Comparison of ENCODE assay signal across 10 cellular contexts in the genomic region with DNA sequence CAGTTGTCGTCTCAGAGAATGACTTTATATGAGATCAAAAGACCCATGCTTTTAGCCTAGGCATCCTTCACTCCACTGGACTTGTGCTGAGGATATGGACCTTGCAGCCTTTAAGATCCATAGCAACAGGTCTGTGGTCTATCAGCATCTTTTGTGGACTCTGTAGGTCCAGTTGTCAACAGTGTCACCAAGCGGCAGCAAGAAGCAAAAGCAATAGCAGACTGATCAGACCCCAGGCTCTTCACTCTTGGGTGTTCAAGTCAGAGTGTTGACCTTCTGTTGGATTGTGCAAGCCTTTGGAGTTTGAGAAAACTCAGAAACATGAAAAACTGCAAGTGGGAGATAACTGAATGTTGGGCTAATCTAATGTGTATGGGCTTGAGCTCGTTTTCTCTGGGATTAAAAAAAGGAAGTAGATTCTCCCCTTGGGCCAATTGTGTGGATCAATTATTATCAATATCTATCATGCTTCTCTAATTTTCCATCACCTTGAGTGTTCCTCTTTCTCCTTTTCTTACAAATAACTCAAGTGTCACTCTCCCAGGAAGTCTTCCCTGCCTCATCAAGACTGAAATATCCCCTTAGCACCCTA.
DNase-seq lines count a peak whose midpoint lies in the region; ATAC-seq and TF ChIP-seq lines count a peak whose summit lies in the region.
"Had no signal": no experiment of that assay in that cellular context is flagged by ENCODE, and none has a peak within 500 bp of the region (broad histone marks: within the 10 kb centered on the region; RNA-seq: fewer than 3 reads in every experiment).

No MANE protein-coding gene starts in this region.

- no peaks in the 10 kb centered on the region for H3F3A ChIP-seq in smooth muscle cell (ENCODE audit: low read depth)

- H3K27ac ChIP-seq in cardiac muscle cell (no peak overlapping the region), left ventricle myocardium inferior (replicated peaks) (no peak overlapping the region), Karpas-422 (ENCODE audit: low read length) (no peak overlapping the region), upper lobe of right lung (no peak overlapping the region), heart left ventricle (no peak overlapping the region), smooth muscle cell (ENCODE audit: low read depth) (no peak overlapping the region)
- H3K27ac ChIP-seq: ovary had no signal

- peak; percentile 81 for ATAC-seq in upper lobe of right lung
- ATAC-seq in heart left ventricle = no peak
- no peak for ATAC-seq in omental fat pad (ENCODE audit: low FRiP score)

- H3K4me3 ChIP-seq in cardiac muscle cell (no peak overlapping the region), left ventricle myocardium inferior (no peak overlapping the region), Karpas-422 (ENCODE audit: low read length) (no peak overlapping the region), choroid plexus epithelial cell (ENCODE audit: low read depth, low read length) (no peak overlapping the region), upper lobe of right lung (no peak overlapping the region), heart left ventricle (no peak overlapping the region), smooth muscle cell (no peak overlapping the region)
- H3K4me3 ChIP-seq: ovary had no signal

- WGBS in heart left ventricle, 4 donors = 81 to 85% (median 85%) methylated on average over 3 of the region's 3 CpGs
- WGBS in smooth muscle cell (ENCODE audit: low lambda C conversion rate) = 50% methylated on average over 3 of the region's 3 CpGs

- no peaks in the 10 kb centered on the region for H3K36me3 ChIP-seq in cardiac muscle cell
- peaks cover 6% of the 10 kb centered on the region for H3K36me3 ChIP-seq in left ventricle myocardium inferior
- no peaks in the 10 kb centered on the region for H3K36me3 ChIP-seq in Karpas-422 (ENCODE audit: insufficient read depth, low read length)
- H3K36me3 ChIP-seq in upper lobe of right lung = no peaks in the 10 kb centered on the region
- no peaks in the 10 kb centered on the region for H3K36me3 ChIP-seq in heart left ventricle
- no peaks in the 10 kb centered on the region for H3K36me3 ChIP-seq in smooth muscle cell (ENCODE audit: low read depth)
- H3K36me3 ChIP-seq: ovary had no signal

- H3K9me3 ChIP-seq in cardiac muscle cell (ENCODE audit: low read depth) = no peaks in the 10 kb centered on the region
- H3K9me3 ChIP-seq in left ventricle myocardium inferior (replicated peaks) = peaks cover 14% of the 10 kb centered on the region
- peaks cover 10% of the 10 kb centered on the region; the same call in 1 of the 2 replicates for H3K9me3 ChIP-seq in Karpas-422 (ENCODE audit: low read length)
- H3K9me3 ChIP-seq in upper lobe of right lung = peaks cover 10% of the 10 kb centered on the region
- peaks cover 0 to 18% (median 11%) of the 10 kb centered on the region in 12 donors for H3K9me3 ChIP-seq in heart left ventricle
- H3K9me3 ChIP-seq in smooth muscle cell (replicated peaks; ENCODE audit: low read depth) = no peaks in the 10 kb centered on the region
- H3K9me3 ChIP-seq: ovary had no signal

- no peak overlapping the region for H2AFZ ChIP-seq in Karpas-422 (ENCODE audit: low read length)
- H2AFZ ChIP-seq in smooth muscle cell (ENCODE audit: low read depth) = no peak overlapping the region

- H3K27me3 ChIP-seq in cardiac muscle cell (no peaks in the 10 kb centered on the region), left ventricle myocardium inferior (ENCODE audit: low read depth) (no peaks in the 10 kb centered on the region), Karpas-422 (ENCODE audit: low read length) (no peaks in the 10 kb centered on the region), upper lobe of right lung (no peaks in the 10 kb centered on the region), heart left ventricle (no peaks in the 10 kb centered on the region), smooth muscle cell (ENCODE audit: low read depth) (no peaks in the 10 kb centered on the region)
- H3K27me3 ChIP-seq: ovary had no signal

- TF ChIP-seq CTCF in cardiac muscle cell (IDR thresholded peaks at IDR 0.05; ENCODE audit: low read depth, low read length) = peak; percentile 30
- no peak for TF ChIP-seq CTCF in left ventricle myocardium inferior (IDR thresholded peaks at IDR 0.05; ENCODE audit: borderline replicate concordance)
- TF ChIP-seq CTCF in choroid plexus epithelial cell (conservative IDR thresholded peaks at IDR 0.05; ENCODE audit: low read depth, low read length) = peak; percentile 51
- peak; percentile 13 for TF ChIP-seq CTCF in upper lobe of right lung (IDR thresholded peaks at IDR 0.05)
- TF ChIP-seq CTCF in heart left ventricle (IDR thresholded peaks at IDR 0.05) = peak in 1 of 12 donors; percentile 15
- TF ChIP-seq CTCF in omental fat pad (IDR thresholded peaks at IDR 0.05) = no peak
- no peak for TF ChIP-seq CTCF in smooth muscle cell (IDR thresholded peaks at IDR 0.05; ENCODE audit: borderline replicate concordance, insufficient read depth, poor library complexity, severe bottlenecking)

- TF ChIP-seq POLR2A in heart left ventricle (IDR thresholded peaks at IDR 0.05) = no peak

- H3K4me1 ChIP-seq in cardiac muscle cell (ENCODE audit: low read depth) (no peaks in the 10 kb centered on the region), left ventricle myocardium inferior (peaks cover 9% of the 10 kb centered on the region), Karpas-422 (ENCODE audit: low read length) (no peaks in the 10 kb centered on the region), upper lobe of right lung (no peaks in the 10 kb centered on the region), heart left ventricle (peaks cover 0 to 10% (median 0%) of the 10 kb centered on the region in 12 donors), smooth muscle cell (ENCODE audit: low read depth) (no peaks in the 10 kb centered on the region)

- intact Hi-C loops in left ventricle myocardium inferior (cut with micrococcal nuclease) = no loop called here
- intact Hi-C loops in upper lobe of right lung (cut with DNase I) = no loop called here
- intact Hi-C loops in heart left ventricle (cut with DNase I) = no loop called here

- H3K79me2 ChIP-seq in Karpas-422 (ENCODE audit: low read length) (no peaks in the 10 kb centered on the region), smooth muscle cell (ENCODE audit: low read depth) (no peaks in the 10 kb centered on the region)

- peak; percentile 53 to 70 for DNase-seq in cardiac muscle cell (ENCODE audit: low read depth in 1 of 2, low spot score in 1 of 2)
- DNase-seq in left ventricle myocardium inferior = no peak
- DNase-seq in Karpas-422 = peak; percentile 78
- peak; percentile 69 for DNase-seq in choroid plexus epithelial cell (ENCODE audit: low read depth)
- DNase-seq in upper lobe of right lung = no peak
- no peak for DNase-seq in heart left ventricle
- DNase-seq in omental fat pad (ENCODE audit: low spot score) = no peak
- no peak for DNase-seq in smooth muscle cell (lab: John Stamatoyannopoulos, UW; ENCODE audit: unreplicated experiment)
- DNase-seq: activated naive CD8-positive, alpha-beta T cell treated with anti-CD3 and anti-CD28 coated beads, Interleukin-2, amount 10 ng/mL, durations not matched to agents 7 days and 5 days; ovary had no signal

- H3K9ac ChIP-seq in Karpas-422 (ENCODE audit: low read length) = no peak overlapping the region
- no peak overlapping the region for H3K9ac ChIP-seq in smooth muscle cell (ENCODE audit: low read depth)

- H4K20me1 ChIP-seq in Karpas-422 (ENCODE audit: insufficient read depth, low read depth, low read length) = no peaks in the 10 kb centered on the region
- H4K20me1 ChIP-seq in smooth muscle cell (ENCODE audit: low read depth) = no peaks in the 10 kb centered on the region

- H3K4me2 ChIP-seq in Karpas-422 (ENCODE audit: low read depth, low read length, poor library complexity, severe bottlenecking) = no peak overlapping the region
- H3K4me2 ChIP-seq in smooth muscle cell = no peak overlapping the region

- H3K9me2 ChIP-seq in Karpas-422 (replicated peaks; ENCODE audit: insufficient read depth, low read length) = no peaks in the 10 kb centered on the region

Comparison
In these comparisons a context has a peak if more than half of its experiments do, and no peak if none do; other contexts are left out.
1. DNase-seq: peak in cardiac muscle cell (2 of 2), Karpas-422 (single experiment) and choroid plexus epithelial cell (single experiment); none in left ventricle myocardium inferior (single experiment), upper lobe of right lung (single experiment), heart left ventricle (0 of 5), omental fat pad (single experiment) and smooth muscle cell (single experiment).
2. CTCF ChIP-seq: peak in cardiac muscle cell (single experiment), choroid plexus epithelial cell (single experiment) and upper lobe of right lung (single experiment); none in left ventricle myocardium inferior (single experiment), omental fat pad (0 of 3) and smooth muscle cell (single experiment).